Comparison of ENCODE assay signal across 34 cellular contexts in genomic region chr4:146661368-146661767, GRCh38. TPM values are rescaled to one million over a fixed set of nuclear protein-coding genes. Genes with fewer than 3 reads are reported as not detected.
"Had no signal": no experiment of that assay in that cellular context is flagged by ENCODE, and none has a peak within 500 bp of the region (broad histone marks: within the 10 kb centered on the region; RNA-seq: fewer than 3 reads in every experiment).

No MANE protein-coding gene starts in this region.

- H3K4me3 ChIP-seq: adrenal gland, body of pancreas, esophagus muscularis mucosa, heart right ventricle, lung, mucosa of descending colon, right atrium auricular region, smooth muscle cell, uterus had no signal

- DNase-seq: activated CD4-positive, alpha-beta T cell treated with anti-CD3 and anti-CD28 coated beads for 4 hours; activated CD4-positive, alpha-beta T cell treated with anti-CD3 and anti-CD28 coated beads, Interleukin-2, amount 50 U/mL, for 48 hours; activated CD8-positive, alpha-beta memory T cell treated with anti-CD3 and anti-CD28 coated beads for 24 hours; activated effector memory CD4-positive, alpha-beta T cell treated with Interleukin-2 at 50 U/mL for 16 hours; activated naive CD4-positive, alpha-beta T cell treated with Interleukin-2 at 50 U/mL for 16 hours; activated naive CD8-positive, alpha-beta T cell treated with anti-CD3 and anti-CD28 coated beads for 36 hours; adrenal gland; aorta; body of pancreas; dermis blood vessel endothelial cell; effector CD4-positive, alpha-beta T cell; foreskin keratinocyte; heart right ventricle; kidney glomerular epithelial cell; mucosa of descending colon; stimulated activated CD4-positive, alpha-beta T cell treated with anti-CD3 and anti-CD28 coated beads, Interleukin-1b, Interleukin-23, amount 100 ng/mL, for 48 hours; stimulated activated CD4-positive, alpha-beta T cell treated with anti-CD3 and anti-CD28 coated beads, Interleukin-4, amount 100 ng/mL, for 4 hours; stimulated activated CD8-positive, alpha-beta memory T cell treated with anti-CD3 and anti-CD28 coated beads, Interleukin-4, amount 100 ng/mL, for 48 hours; stimulated activated naive CD8-positive, alpha-beta T cell treated with anti-CD3 and anti-CD28 coated beads, Interleukin-15, amount 100 ng/mL, for 72 hours; substantia nigra; uterus had no signal

- H3K36me3 ChIP-seq: adrenal gland, esophagus muscularis mucosa, heart right ventricle, right atrium auricular region, uterus had no signal

- H3K4me2 ChIP-seq: smooth muscle cell had no signal

- H3K9me3 ChIP-seq: adrenal gland, body of pancreas, esophagus muscularis mucosa, mucosa of descending colon, right atrium auricular region, uterus had no signal

- H3K27ac Mint-ChIP-seq: activated naive CD8-positive, alpha-beta T cell treated with anti-CD3 and anti-CD28 coated beads for 36 hours; natural killer cell treated with Interleukin-12 subunit alpha and Interleukin-12 subunit beta and Interleukin-15 and Interleukin-18, amount 100 ng/mL, for 72 hours; stimulated activated memory B cell treated with anti-CD40 and anti-IgM and Interleukin-4, amounts not matched to agents 10 μg/mL and 1 μg/mL and 100 μg/mL, for 72 hours; stimulated activated naive CD8-positive, alpha-beta T cell treated with anti-CD3 and anti-CD28 coated beads, Interleukin-15, amount 100 ng/mL, for 72 hours; type B pancreatic cell had no signal

- H3K4me1 ChIP-seq: adrenal gland, body of pancreas, esophagus muscularis mucosa, foreskin keratinocyte, heart right ventricle, right atrium auricular region, uterus had no signal

- H3K27ac ChIP-seq: adrenal gland, body of pancreas, esophagus muscularis mucosa, foreskin keratinocyte, heart right ventricle, right atrium auricular region, uterus had no signal

- H3K4me3 Mint-ChIP-seq: activated naive CD8-positive, alpha-beta T cell treated with anti-CD3 and anti-CD28 coated beads for 36 hours; natural killer cell treated with Interleukin-12 subunit alpha and Interleukin-12 subunit beta and Interleukin-15 and Interleukin-18, amount 100 ng/mL, for 72 hours; stimulated activated memory B cell treated with anti-CD40 and anti-IgM and Interleukin-4, amounts not matched to agents 10 μg/mL and 1 μg/mL and 100 μg/mL, for 72 hours; stimulated activated naive CD8-positive, alpha-beta T cell treated with anti-CD3 and anti-CD28 coated beads, Interleukin-15, amount 100 ng/mL, for 72 hours; type B pancreatic cell had no signal

- H3K27me3 ChIP-seq: body of pancreas, right atrium auricular region, uterus had no signal

- H3K4me1 Mint-ChIP-seq: activated naive CD8-positive, alpha-beta T cell treated with anti-CD3 and anti-CD28 coated beads for 36 hours; stimulated activated memory B cell treated with anti-CD40 and anti-IgM and Interleukin-4, amounts not matched to agents 10 μg/mL and 1 μg/mL and 100 μg/mL, for 72 hours; stimulated activated naive CD8-positive, alpha-beta T cell treated with anti-CD3 and anti-CD28 coated beads, Interleukin-15, amount 100 ng/mL, for 72 hours had no signal

- H3K36me3 Mint-ChIP-seq: natural killer cell treated with Interleukin-12 subunit alpha and Interleukin-12 subunit beta and Interleukin-15 and Interleukin-18, amount 100 ng/mL, for 72 hours; stimulated activated memory B cell treated with anti-CD40 and anti-IgM and Interleukin-4, amounts not matched to agents 10 μg/mL and 1 μg/mL and 100 μg/mL, for 72 hours; type B pancreatic cell had no signal

RNA-seq across cellular contexts. Expression of gene POU4F2, which starts 22.7 kb away (rescaled TPM):
- total RNA-seq: activated naive CD8-positive, alpha-beta T cell treated with anti-CD3 and anti-CD28 coated beads for 36 hours; adrenal gland; aorta; body of pancreas; dermis blood vessel endothelial cell; esophagus muscularis mucosa; foreskin keratinocyte; heart right ventricle; left lobe of liver; mesenteric fat pad; mucosa of descending colon; myocyte; natural killer cell treated with Interleukin-12 subunit alpha and Interleukin-12 subunit beta and Interleukin-15 and Interleukin-18, amount 100 ng/mL, for 72 hours; omental fat pad; pulmonary artery endothelial cell; right atrium auricular region; smooth muscle cell; uterus had no signal
- polyA plus RNA-seq: adrenal gland, aorta, foreskin keratinocyte, heart right ventricle, lung, smooth muscle cell, thymus had no signal
